Comparison of ENCODE assay signal across 28 cellular contexts in the genomic region with DNA sequence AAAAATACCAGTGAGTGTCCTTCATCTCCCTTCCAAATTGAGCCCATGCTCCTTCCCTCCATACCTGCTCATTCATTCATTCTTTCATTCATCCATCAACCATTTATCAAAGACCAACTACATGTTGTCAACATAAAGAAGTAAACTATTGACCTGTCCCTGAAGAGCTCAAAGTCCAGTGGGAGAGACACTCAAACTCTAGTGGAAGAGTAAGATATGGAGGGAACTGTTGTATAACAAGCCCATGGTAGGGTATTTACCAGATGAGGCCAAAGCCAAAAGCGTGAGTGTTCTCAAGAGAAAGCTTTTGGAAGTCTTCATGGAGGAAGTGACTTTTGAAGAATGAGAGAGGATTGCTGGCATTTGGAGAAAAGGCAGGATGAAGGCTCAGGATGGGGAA.
"Had no signal": no experiment of that assay in that cellular context is flagged by ENCODE, and none has a peak within 500 bp of the region (broad histone marks: within the 10 kb centered on the region; RNA-seq: fewer than 3 reads in every experiment).

No MANE protein-coding gene starts in this region.

- H3K27ac ChIP-seq: colonic mucosa, coronary artery, dorsolateral prefrontal cortex, epithelial cell of prostate, esophagus muscularis mucosa, esophagus squamous epithelium, foreskin keratinocyte, gastrocnemius medialis, gastroesophageal sphincter, heart left ventricle, heart right ventricle had no signal

- FAIRE-seq: colon, endometrium, endothelial cell of umbilical vein, frontal cortex had no signal

- DNase-seq: colonic mucosa; cortex of kidney; dermis blood vessel endothelial cell; dorsolateral prefrontal cortex; effector CD4-positive, alpha-beta T cell; effector CD8-positive, alpha-beta T cell; effector memory CD4-positive, alpha-beta T cell; effector memory CD8-positive, alpha-beta T cell; endodermal cell; erythroblast; esophagus squamous epithelium; foreskin fibroblast; foreskin keratinocyte; foreskin melanocyte; gastrocnemius medialis; glutamatergic neuron; head of caudate nucleus; heart left ventricle; heart right ventricle had no signal

- ATAC-seq: effector memory CD8-positive, alpha-beta T cell; esophagus mucosa; foreskin keratinocyte; gastrocnemius medialis; gastroesophageal sphincter; heart left ventricle; heart right ventricle had no signal

- H3K4me1 ChIP-seq: colonic mucosa, esophagus squamous epithelium, foreskin keratinocyte, gastrocnemius medialis, gastroesophageal sphincter, heart left ventricle, heart right ventricle had no signal

- H3K36me3 ChIP-seq: colonic mucosa, esophagus muscularis mucosa, esophagus squamous epithelium, gastrocnemius medialis, gastroesophageal sphincter, heart left ventricle, heart right ventricle had no signal

- H3K9me3 ChIP-seq: colonic mucosa, esophagus muscularis mucosa, esophagus squamous epithelium, gastrocnemius medialis, gastroesophageal sphincter, heart left ventricle, heart right ventricle had no signal

- H3K27me3 ChIP-seq: colonic mucosa, esophagus muscularis mucosa, gastrocnemius medialis, gastroesophageal sphincter had no signal

- H3K4me3 ChIP-seq: colonic mucosa, coronary artery, dorsolateral prefrontal cortex, esophagus muscularis mucosa, esophagus squamous epithelium, gastrocnemius medialis, gastroesophageal sphincter, heart left ventricle, heart right ventricle had no signal
